17 cellular contexts compared by ENCODE assay signal in genomic region chr5:166624573-166624972, GRCh38.
"Had no signal": no experiment of that assay in that cellular context is flagged by ENCODE, and none has a peak within 500 bp of the region (broad histone marks: within the 10 kb centered on the region; RNA-seq: fewer than 3 reads in every experiment).

No MANE protein-coding gene starts in this region.

- H3K4me1 Mint-ChIP-seq: immature natural killer cell had no signal

- H3K36me3 Mint-ChIP-seq: activated CD4-positive, alpha-beta memory T cell treated with anti-CD3 and anti-CD28 coated beads for 36 hours had no signal

- H3K9me3 Mint-ChIP-seq: nephron progenitor cell had no signal

- DNase-seq: activated CD4-positive, alpha-beta memory T cell treated with anti-CD3 and anti-CD28 coated beads for 36 hours; activated CD4-positive, CD25-positive, alpha-beta regulatory T cell treated with anti-CD3 and anti-CD28 coated beads, Interleukin-2, amount 50 U/mL, for 72 hours; activated CD8-positive, alpha-beta memory T cell treated with anti-CD3 and anti-CD28 coated beads, Interleukin-2, amount 50 U/mL, for 4 hours; activated naive CD4-positive, alpha-beta T cell; activated T-cell treated with anti-CD3 and anti-CD28 coated beads, Interleukin-2, amount 50 U/mL, for 72 hours; caudate nucleus; effector CD4-positive, alpha-beta T cell; gastrocnemius medialis; heart right ventricle; immature natural killer cell; left cardiac atrium; nephron progenitor cell; SW 1271; uterus had no signal

- H3K27ac Mint-ChIP-seq: activated CD4-positive, alpha-beta memory T cell treated with anti-CD3 and anti-CD28 coated beads for 36 hours; activated T-cell treated with anti-CD3 and anti-CD28 coated beads, Interleukin-2, amount 50 U/mL, for 72 hours; immature natural killer cell; nephron progenitor cell; T-helper 2 cell treated with Interferon-gamma antibody and Interleukin-4, amounts not matched to agents 5 μg/mL and 100 μg/mL, for 36 hours had no signal

- ATAC-seq: activated T-cell treated with anti-CD3 and anti-CD28 coated beads, Interleukin-2, amount 50 U/mL, for 72 hours; gastrocnemius medialis; heart right ventricle; left cardiac atrium had no signal

- H3K4me3 ChIP-seq: ascending aorta, coronary artery, gastrocnemius medialis, heart right ventricle, uterus had no signal

- H3K27me3 Mint-ChIP-seq: activated CD4-positive, alpha-beta memory T cell treated with anti-CD3 and anti-CD28 coated beads for 36 hours had no signal

- H3K4me3 Mint-ChIP-seq: activated CD4-positive, alpha-beta memory T cell treated with anti-CD3 and anti-CD28 coated beads for 36 hours; activated T-cell treated with anti-CD3 and anti-CD28 coated beads, Interleukin-2, amount 50 U/mL, for 72 hours; immature natural killer cell; nephron progenitor cell; T-helper 2 cell treated with Interferon-gamma antibody and Interleukin-4, amounts not matched to agents 5 μg/mL and 100 μg/mL, for 36 hours had no signal
